9 cellular contexts compared by ENCODE assay signal in genomic region chr3:32684029-32684799, GRCh38. TPM values are rescaled to one million over a fixed set of nuclear protein-coding genes. Genes with fewer than 3 reads are reported as not detected.
DNase-seq lines count a peak whose midpoint lies in the region; ATAC-seq, FAIRE-seq and TF ChIP-seq lines count a peak whose summit lies in the region.
"Had no signal": no experiment of that assay in that cellular context is flagged by ENCODE, and none has a peak within 500 bp of the region (broad histone marks: within the 10 kb centered on the region; RNA-seq: fewer than 3 reads in every experiment).

No MANE protein-coding gene starts in this region.

- H3K4me1 ChIP-seq in Panc1 (ENCODE audit: control insufficient read depth, insufficient read depth, low read length) (peaks cover 7% of the 10 kb centered on the region), esophagus (ENCODE audit: control insufficient read depth in 2 of 2, insufficient read depth in 2 of 2, low read length in 1 of 2) (no peaks in the 10 kb centered on the region), psoas muscle (peaks cover 10% of the 10 kb centered on the region)

- no peaks in the 10 kb centered on the region for H3K27me3 ChIP-seq in GM06990 (replicated peaks; ENCODE audit: control insufficient read depth, insufficient read depth, low read length)
- H3K27me3 ChIP-seq in Panc1 (ENCODE audit: control insufficient read depth, insufficient read depth, low read length): no peaks in the 10 kb centered on the region
- H3K27me3 ChIP-seq in esophagus (ENCODE audit: control insufficient read depth in 1 of 2, insufficient read depth in 2 of 2, low read length in 2 of 2): no peaks in the 10 kb centered on the region
- no peaks in the 10 kb centered on the region for H3K27me3 ChIP-seq in psoas muscle (ENCODE audit: insufficient read depth in 3 of 3, low read length in 2 of 3)

- DNase-seq in GM06990 (ENCODE audit: extremely low read depth, insufficient read length): no peak
- no peak for DNase-seq in Panc1 (ENCODE audit: low read depth, low spot score)
- no peak for DNase-seq in psoas muscle
- no peak for DNase-seq in RCC 7860 (ENCODE audit: low spot score)
- no peak for DNase-seq in foreskin melanocyte

- CTCF ChIA-PET in Panc1 (lab: Charles Lee): no interaction called here

- H3K36me3 ChIP-seq in GM06990 (ENCODE audit: control insufficient read depth, insufficient read depth, low read length) (no peaks in the 10 kb centered on the region; the same call in 1 of the 2 replicates), Panc1 (ENCODE audit: control insufficient read depth, insufficient read depth, low read length) (no peaks in the 10 kb centered on the region), esophagus (ENCODE audit: control insufficient read depth in 2 of 2, insufficient read depth in 2 of 2, low read length in 1 of 2) (no peaks in the 10 kb centered on the region), psoas muscle (ENCODE audit: insufficient read depth in 1 of 2, low read depth in 1 of 2) (no peaks in the 10 kb centered on the region)

- intact Hi-C loops in Panc1 (cut with micrococcal nuclease; ENCODE audit: unreplicated experiment) (no loop called here), psoas muscle (cut with DNase I) (loop anchor here (5.0 to 10.0 kb wide), 2 partner anchors 109 to 112 kb away; partner anchors contain the start of gene DYNC1LI1 (in 2 of the 2))

- WGBS in esophagus, 2 donors: 37 to 39% methylated on average over 4 of the region's 4 CpGs
- 45 to 47% (median 46%) methylated on average over 4 of the region's 4 CpGs for WGBS in psoas muscle, 3 donors

- peak overlapping the region; percentile 77 for H3K27ac ChIP-seq in Panc1 (ENCODE audit: low read length)
- peak overlapping the region in 1 of 2 donors; percentile 83 for H3K27ac ChIP-seq in esophagus (ENCODE audit: low read depth in 2 of 2, low read length in 1 of 2)
- peak overlapping the region; percentile 78 for H3K27ac ChIP-seq in psoas muscle

- ATAC-seq in Panc1 (no peak), psoas muscle (no peak), GM18519 (IDR thresholded peaks at IDR 0.05; ENCODE audit: low FRiP score, unreplicated experiment) (no peak), HG02970 (IDR thresholded peaks at IDR 0.05; ENCODE audit: low FRiP score, unreplicated experiment) (no peak)

- FAIRE-seq in RCC 7860 (lab: Jason Lieb, UNC): no peak
- FAIRE-seq: endometrium had no signal

- TF ChIP-seq CTCF in GM06990 (IDR thresholded peaks at IDR 0.05; ENCODE audit: insufficient read depth, low read length, poor library complexity, severe bottlenecking): no peak
- TF ChIP-seq CTCF in Panc1 (IDR thresholded peaks at IDR 0.05): no peak
- TF ChIP-seq CTCF in psoas muscle (IDR thresholded peaks at IDR 0.05): no peak

- H3K9me3 ChIP-seq in Panc1 (ENCODE audit: control insufficient read depth, insufficient read depth, low read depth, low read length): no peaks in the 10 kb centered on the region
- H3K9me3 ChIP-seq in esophagus (ENCODE audit: control insufficient read depth in 2 of 2, insufficient read depth in 1 of 2, low read depth in 1 of 2, low read length in 1 of 2): no peaks in the 10 kb centered on the region
- H3K9me3 ChIP-seq in psoas muscle: no peaks in the 10 kb centered on the region

- in situ Hi-C loops in Panc1 (cut with HindIII; ENCODE audit: low pct_unique_long_range_greater_than_20kb, low sequenced_read_pairs): no loop called here

- peak overlapping the region; percentile 66 for H3K4me3 ChIP-seq in GM06990 (replicated peaks; ENCODE audit: low read depth, low read length)
- peak overlapping the region; percentile 71 to 93 for H3K4me3 ChIP-seq in Panc1 (ENCODE audit: low read depth in 2 of 2, low read length in 2 of 2)
- H3K4me3 ChIP-seq in esophagus (ENCODE audit: low read depth in 1 of 2, low read length in 2 of 2): peak overlapping the region; percentile 91 to 97
- peak overlapping the region; percentile 85 for H3K4me3 ChIP-seq in psoas muscle

- POLR2A ChIA-PET in Panc1 (lab: Charles Lee): interaction anchor here (0.6 kb wide), 1 partner anchor 250 kb away, joined by 4 read pairs; no protein-coding TSS in a partner anchor

- no TSS peak for BruUV-seq in Panc1 (replicated peaks; lab: Mats Ljungman, UMichigan)

RNA-seq across cellular contexts. Expression of gene CNOT10, which starts 0.8 kb away (rescaled TPM):
- total RNA-seq in Panc1 (2021; ENCODE audit: unreplicated experiment) (26.1 TPM), psoas muscle (10 to 100 TPM; 10.3 to 18.1 (median 12.7) TPM)
- polyA plus RNA-seq in Panc1 (2012; ENCODE audit: insufficient read length): 13.4 TPM
- polyA plus RNA-seq in esophagus (10 to 100 TPM; 11.7 to 12.8 TPM), psoas muscle (10 to 100 TPM; 10.9 to 15.4 (median 11.7) TPM)
